12 cellular contexts compared by ENCODE assay signal in the genomic region with DNA sequence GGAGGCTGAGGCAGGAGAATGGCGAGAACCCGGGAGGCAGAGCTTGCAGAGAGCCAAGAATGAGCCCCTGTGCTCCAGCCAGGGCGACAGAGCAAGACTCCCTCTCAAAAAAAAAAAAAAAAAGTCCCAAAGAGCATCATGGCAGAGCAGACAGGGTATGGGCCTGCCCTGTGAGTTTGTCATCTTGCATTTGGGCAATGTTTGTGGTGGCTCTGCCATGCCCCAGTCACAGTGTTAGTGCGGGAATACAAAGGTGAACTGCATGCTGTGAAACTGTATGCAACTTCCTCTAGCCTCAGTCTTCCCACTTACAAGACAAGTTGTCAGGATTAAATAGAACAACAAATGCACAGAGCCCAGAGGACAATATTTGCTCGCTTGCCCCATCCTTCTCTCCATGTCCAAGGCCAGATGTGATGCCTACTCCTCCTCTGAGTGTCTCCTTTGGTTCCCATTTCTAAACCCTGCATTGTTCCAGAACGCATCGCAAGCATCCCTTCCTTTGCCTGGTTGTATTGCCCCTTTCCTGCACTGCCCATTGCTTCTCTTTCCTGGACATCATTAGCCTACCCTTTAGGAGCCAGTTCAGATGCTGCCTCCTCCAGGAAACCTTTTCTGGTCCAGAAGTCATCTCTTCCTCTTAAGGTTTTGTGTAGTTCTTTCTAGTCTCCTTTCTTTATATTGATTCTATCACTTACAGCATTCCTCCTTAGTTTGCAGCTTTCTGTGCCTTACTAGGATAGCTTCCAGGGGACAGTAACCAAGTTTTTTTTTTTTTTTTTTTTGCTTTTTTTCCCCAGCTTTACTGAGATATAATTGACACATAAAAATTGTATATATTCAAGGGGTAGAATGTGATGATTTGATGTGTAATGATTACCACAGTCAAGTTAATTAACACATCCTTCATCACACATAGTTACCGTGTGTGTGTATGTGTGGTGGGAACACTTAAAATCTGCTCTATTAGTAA.
DNase-seq lines count a peak whose midpoint lies in the region; ATAC-seq and TF ChIP-seq lines count a peak whose summit lies in the region.
"Had no signal": no experiment of that assay in that cellular context is flagged by ENCODE, and none has a peak within 500 bp of the region (broad histone marks: within the 10 kb centered on the region; RNA-seq: fewer than 3 reads in every experiment).

No MANE protein-coding gene starts in this region.

- no peak for TF ChIP-seq CTCF in foreskin keratinocyte (conservative IDR thresholded peaks at IDR 0.05)

- H3K4me3 ChIP-seq in ACC112 (ENCODE audit: low read depth, low read length): peak overlapping the region; percentile 62; the same call in 1 of the 2 replicates

- no peak for DNase-seq in foreskin keratinocyte
- no peak for DNase-seq in NOMO-1 treated with DMSO at 0.1 percent for 48 hours (lab: John Stamatoyannopoulos, UW; ENCODE audit: unreplicated experiment)
- DNase-seq in NCI-H1930 (lab: John Stamatoyannopoulos, UW): no peak
- DNase-seq in NCI-H1694 (lab: John Stamatoyannopoulos, UW): no peak
- DNase-seq: activated gamma-delta T cell, MV-4-11, stomach had no signal

- no peaks in the 10 kb centered on the region for H3K79me2 ChIP-seq in ACC112 (ENCODE audit: control insufficient read depth, insufficient read depth, low read length, unreplicated experiment)

- H3K4me1 ChIP-seq in ACC112 (ENCODE audit: control insufficient read depth, insufficient read depth, low read length, unreplicated experiment) (peaks cover 15% of the 10 kb centered on the region), foreskin keratinocyte (peaks cover 35% of the 10 kb centered on the region)

- no peak overlapping the region for H2AFZ ChIP-seq in ACC112 (ENCODE audit: low read length, unreplicated experiment)

- ATAC-seq in GM19043 (IDR thresholded peaks at IDR 0.05; ENCODE audit: low read depth, unreplicated experiment) (peak; percentile 23), SK-N-SH treated with all-trans-retinoic acid at 6 μM for 48 hours (peak; percentile 34), foreskin keratinocyte (no peak), HG03097 (IDR thresholded peaks at IDR 0.05; ENCODE audit: low FRiP score, unreplicated experiment) (no peak)

- H3K36me3 ChIP-seq in ACC112 (ENCODE audit: insufficient read depth, low read length): no peaks in the 10 kb centered on the region
- H3K36me3 ChIP-seq: stomach had no signal

- no peak overlapping the region for H3K27ac ChIP-seq in ACC112 (ENCODE audit: low read depth, low read length)
- H3K27ac ChIP-seq in foreskin keratinocyte: peak overlapping the region; percentile 74
- H3K27ac ChIP-seq: C4-2B had no signal

- no peaks in the 10 kb centered on the region for H3K27me3 ChIP-seq in ACC112 (ENCODE audit: insufficient read depth, low read length)
- H3K27me3 ChIP-seq in foreskin keratinocyte: no peaks in the 10 kb centered on the region
- H3K27me3 ChIP-seq: stomach had no signal

TF ChIP-seq in SK-N-SH treated with all-trans-retinoic acid at 6 μM for 48 hours, 23 proteins besides CTCF, POLR2A, EP300 and RAD21:
- TF ChIP-seq SNAI2 (CRISPR knock-in tag; IDR thresholded peaks at IDR 0.05) (no peak), ZC3H10 (CRISPR knock-in tag; IDR thresholded peaks at IDR 0.05) (no peak), OSR1 (CRISPR knock-in tag; IDR thresholded peaks at IDR 0.05) (no peak), ZNF8 (CRISPR knock-in tag; IDR thresholded peaks at IDR 0.05) (no peak)
- TF ChIP-seq, protein P1, sequence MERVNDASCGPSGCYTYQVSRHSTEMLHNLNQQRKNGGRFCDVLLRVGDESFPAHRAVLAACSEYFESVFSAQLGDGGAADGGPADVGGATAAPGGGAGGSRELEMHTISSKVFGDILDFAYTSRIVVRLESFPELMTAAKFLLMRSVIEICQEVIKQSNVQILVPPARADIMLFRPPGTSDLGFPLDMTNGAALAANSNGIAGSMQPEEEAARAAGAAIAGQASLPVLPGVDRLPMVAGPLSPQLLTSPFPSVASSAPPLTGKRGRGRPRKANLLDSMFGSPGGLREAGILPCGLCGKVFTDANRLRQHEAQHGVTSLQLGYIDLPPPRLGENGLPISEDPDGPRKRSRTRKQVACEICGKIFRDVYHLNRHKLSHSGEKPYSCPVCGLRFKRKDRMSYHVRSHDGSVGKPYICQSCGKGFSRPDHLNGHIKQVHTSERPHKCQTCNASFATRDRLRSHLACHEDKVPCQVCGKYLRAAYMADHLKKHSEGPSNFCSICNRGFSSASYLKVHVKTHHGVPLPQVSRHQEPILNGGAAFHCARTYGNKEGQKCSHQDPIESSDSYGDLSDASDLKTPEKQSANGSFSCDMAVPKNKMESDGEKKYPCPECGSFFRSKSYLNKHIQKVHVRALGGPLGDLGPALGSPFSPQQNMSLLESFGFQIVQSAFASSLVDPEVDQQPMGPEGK (CRISPR knock-in tag; IDR thresholded peaks at IDR 0.05; ENCODE audit: borderline replicate concordance): no peak
- TF ChIP-seq, protein P2, sequence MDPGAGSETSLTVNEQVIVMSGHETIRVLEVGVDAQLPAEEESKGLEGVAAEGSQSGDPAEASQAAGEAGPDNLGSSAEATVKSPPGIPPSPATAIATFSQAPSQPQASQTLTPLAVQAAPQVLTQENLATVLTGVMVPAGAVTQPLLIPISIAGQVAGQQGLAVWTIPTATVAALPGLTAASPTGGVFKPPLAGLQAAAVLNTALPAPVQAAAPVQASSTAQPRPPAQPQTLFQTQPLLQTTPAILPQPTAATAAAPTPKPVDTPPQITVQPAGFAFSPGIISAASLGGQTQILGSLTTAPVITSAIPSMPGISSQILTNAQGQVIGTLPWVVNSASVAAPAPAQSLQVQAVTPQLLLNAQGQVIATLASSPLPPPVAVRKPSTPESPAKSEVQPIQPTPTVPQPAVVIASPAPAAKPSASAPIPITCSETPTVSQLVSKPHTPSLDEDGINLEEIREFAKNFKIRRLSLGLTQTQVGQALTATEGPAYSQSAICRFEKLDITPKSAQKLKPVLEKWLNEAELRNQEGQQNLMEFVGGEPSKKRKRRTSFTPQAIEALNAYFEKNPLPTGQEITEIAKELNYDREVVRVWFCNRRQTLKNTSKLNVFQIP (CRISPR knock-in tag; IDR thresholded peaks at IDR 0.05; ENCODE audit: borderline replicate concordance, low read depth): no peak

Comparison
In these comparisons a context has a peak if more than half of its experiments do, and no peak if none do; other contexts are left out.
1. ATAC-seq: peak in GM19043 (single experiment) and SK-N-SH treated with all-trans-retinoic acid at 6 μM for 48 hours (single experiment); none in foreskin keratinocyte (single experiment) and HG03097 (single experiment).